ENCODE assay signal across 2 cellular contexts in the genomic region with DNA sequence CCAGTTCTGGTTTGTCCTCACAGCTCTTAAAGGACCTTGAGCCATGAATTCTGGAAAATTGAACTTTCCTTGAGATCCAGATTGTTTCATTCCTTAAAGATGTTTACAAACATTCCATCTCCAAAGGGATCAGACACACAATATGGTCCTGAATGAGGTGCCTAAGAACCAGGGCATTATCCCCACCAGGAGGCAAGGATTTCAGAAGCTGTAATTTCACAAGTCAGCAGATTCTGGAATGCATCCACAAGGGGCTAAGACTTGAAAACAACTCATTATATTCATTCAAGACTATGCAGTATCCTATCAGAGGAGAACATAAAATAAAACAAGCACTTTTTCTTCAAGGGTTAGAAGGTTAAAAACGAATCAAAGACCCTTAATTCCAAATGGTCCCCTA.
TF ChIP-seq lines count a peak whose summit lies in the region.

No MANE protein-coding gene starts in this region.

TF ChIP-seq in HepG2, 621 proteins besides CTCF, POLR2A, EP300 and RAD21:
- TF ChIP-seq MAFK (conservative IDR thresholded peaks at IDR 0.05 in 1 of 2, IDR thresholded peaks at IDR 0.05 in 1 of 2; ENCODE audit: low read length in 2 of 2): peak; percentile 67 to 73
- TF ChIP-seq ZNF772 (CRISPR knock-in tag; IDR thresholded peaks at IDR 0.05): no peak
- peak; percentile 57 for TF ChIP-seq MAFF (IDR thresholded peaks at IDR 0.05; ENCODE audit: low read depth, low read length)
TF ChIP-seq in HepG2: peak in this region for 2.

TF ChIP-seq in K562, 482 proteins besides CTCF, POLR2A, EP300 and RAD21:
- peak; percentile 21; the same call in 1 of the 2 replicates for TF ChIP-seq ZNF316 (IDR thresholded peaks at IDR 0.05)
- TF ChIP-seq KDM1A (IDR thresholded peaks at IDR 0.05): no peak
